19 cellular contexts compared by ENCODE assay signal in genomic region chrX:10554612-10555270, GRCh38.
DNase-seq lines count a peak whose midpoint lies in the region; ATAC-seq, FAIRE-seq and TF ChIP-seq lines count a peak whose summit lies in the region.
"Had no signal": no experiment of that assay in that cellular context is flagged by ENCODE, and none has a peak within 500 bp of the region (broad histone marks: within the 10 kb centered on the region; RNA-seq: fewer than 3 reads in every experiment).

No MANE protein-coding gene starts in this region.

- H3K79me1 ChIP-seq in trophoblast cell (ENCODE audit: low read length) = no peaks in the 10 kb centered on the region

- H4K20me1 ChIP-seq in HepG2 (ENCODE audit: insufficient read depth, low read length) = no peaks in the 10 kb centered on the region
- H4K20me1 ChIP-seq: BLaER1 had no signal

- H2BK120ac ChIP-seq in trophoblast cell (ENCODE audit: insufficient read depth, low read length, poor library complexity) = no peak overlapping the region

- peak overlapping the region; percentile 62 for H3K4ac ChIP-seq in trophoblast cell (ENCODE audit: low read depth, low read length)

- H3K4me2 ChIP-seq in HepG2 (ENCODE audit: low read depth, low read length) = no peak overlapping the region
- no peak overlapping the region for H3K4me2 ChIP-seq in trophoblast cell (ENCODE audit: low read length)
- H3K4me2 ChIP-seq: BLaER1, GM23338, KMS-11 had no signal

- no peak overlapping the region for H3K9ac ChIP-seq in HepG2 (ENCODE audit: insufficient read depth, low read depth, low read length)
- H3K9ac ChIP-seq in trophoblast cell (ENCODE audit: low read length) = no peak overlapping the region
- H3K9ac ChIP-seq: BLaER1, KMS-11 had no signal

- no peak overlapping the region for H2BK5ac ChIP-seq in trophoblast cell (ENCODE audit: low read depth, low read length, poor library complexity)

- in situ Hi-C loops in HepG2 (cut with HindIII; ENCODE audit: extremely low pct_ligation_motif_present, low pct_unique_long_range_greater_than_20kb) = no loop called here

- 58% methylated on average over 4 of the region's 6 CpGs for WGBS in HepG2 (ENCODE audit: low lambda C conversion rate)
- no CpG with 5 or more reads among the region's 6 CpGs for WGBS in trophoblast cell (ENCODE audit: extremely low coverage, insufficient coverage, insufficient read length)

- H2AFZ ChIP-seq in HepG2 (ENCODE audit: low read length) (no peak overlapping the region), trophoblast cell (ENCODE audit: insufficient read depth, low read length, poor library complexity) (no peak overlapping the region)
- H2AFZ ChIP-seq: GM23338 had no signal

- no peak overlapping the region for H2AK5ac ChIP-seq in trophoblast cell (ENCODE audit: low read length)

- H3K27ac ChIP-seq in HepG2 (ENCODE audit: extremely low read length, insufficient read depth, low read length) = no peak overlapping the region
- no peak overlapping the region for H3K27ac ChIP-seq in trophoblast cell (ENCODE audit: low read depth, low read length)
- H3K27ac ChIP-seq in WERI-Rb-1 = no peak overlapping the region
- H3K27ac ChIP-seq: BLaER1, KMS-11, RWPE1 had no signal

- BruUV-seq in HepG2 (replicated peaks; lab: Mats Ljungman, UMichigan) = no TSS peak

- FAIRE-seq in HepG2 (lab: Jason Lieb, UNC) = no peak
- no peak for FAIRE-seq in frontal cortex (lab: Jason Lieb, UNC)
- FAIRE-seq: A204.1, G401.6 had no signal

- no peaks in the 10 kb centered on the region for H3K36me3 ChIP-seq in HepG2 (replicated peaks in 1 of 2; ENCODE audit: control insufficient read depth in 1 of 2, insufficient read depth in 2 of 2, low read length in 2 of 2)
- peaks cover under 1 to 5% of the 10 kb centered on the region in 2 experiments for H3K36me3 ChIP-seq in trophoblast cell (ENCODE audit: control insufficient read depth in 1 of 2, insufficient read depth in 2 of 2, low read length in 2 of 2)
- no peaks in the 10 kb centered on the region for H3K36me3 ChIP-seq in WERI-Rb-1
- H3K36me3 ChIP-seq: BLaER1 had no signal

- no peaks in the 10 kb centered on the region for H3K79me2 ChIP-seq in HepG2 (ENCODE audit: insufficient read depth, low read length)
- H3K79me2 ChIP-seq in trophoblast cell (ENCODE audit: control insufficient read depth, insufficient read depth, low read length, poor library complexity) = no peaks in the 10 kb centered on the region

- no peak overlapping the region for H4K91ac ChIP-seq in trophoblast cell (ENCODE audit: low read depth, low read length)

- TF ChIP-seq EP300 in HepG2 (IDR thresholded peaks at IDR 0.05; ENCODE audit: low read depth in 2 of 2, low read length in 2 of 2) = no peak
- no peak for TF ChIP-seq EP300 in HepG2 (CRISPR knock-in tag; IDR thresholded peaks at IDR 0.05; ENCODE audit: borderline replicate concordance)

- peak; percentile 78 for DNase-seq in COLO829 (ENCODE audit: low spot score)
- DNase-seq in dermis microvascular lymphatic vessel endothelial cell (ENCODE audit: low read depth in 2 of 2) = peak; percentile 89 to 90
- peak; percentile 4 for DNase-seq in HepG2 (ENCODE audit: low spot score)
- DNase-seq in trophoblast cell = no peak
- no peak for DNase-seq in cortex of kidney (lab: John Stamatoyannopoulos, UW)
- no peak for DNase-seq in HPDE6-E6E7 (ENCODE audit: extremely low spot score)
- DNase-seq in WERI-Rb-1 = no peak
- no peak for DNase-seq in frontal cortex (ENCODE audit: low spot score in 2 of 2)
- DNase-seq: CD8-positive, alpha-beta T cell; DND-41; NCI-H1436 treated with DMSO at 0.1 percent for 48 hours; NCI-H2029 treated with DMSO at 0.1 percent for 48 hours; NCI-H774 had no signal

- no peak overlapping the region for H4K8ac ChIP-seq in trophoblast cell (ENCODE audit: low read depth, low read length)

- H4K12ac ChIP-seq in trophoblast cell (ENCODE audit: low read depth, low read length) = no peak overlapping the region

- CTCF ChIA-PET in HepG2 (lab: Yijun Ruan, JAX; ENCODE audit: low intra/inter-chr PET ratio, low total read pairs) = no interaction called here

- ATAC-seq in HepG2 = no peak
- ATAC-seq: CD8-positive, alpha-beta T cell; GM23338 had no signal

- H3K9me3 ChIP-seq in HepG2 (ENCODE audit: low read length) = no peaks in the 10 kb centered on the region
- no peaks in the 10 kb centered on the region for H3K9me3 ChIP-seq in trophoblast cell (ENCODE audit: insufficient read depth, low read depth, low read length)
- H3K9me3 ChIP-seq in WERI-Rb-1 (ENCODE audit: severe bottlenecking) = no peaks in the 10 kb centered on the region

- H3K4me1 ChIP-seq in HepG2 (ENCODE audit: insufficient read depth, low read length) (no peaks in the 10 kb centered on the region), trophoblast cell (ENCODE audit: control insufficient read depth in 1 of 2, insufficient read depth in 2 of 2, low read length in 2 of 2) (peaks cover 0 to 5% of the 10 kb centered on the region in 2 experiments)
- H3K4me1 ChIP-seq: BLaER1 had no signal

- H3K18ac ChIP-seq in trophoblast cell (ENCODE audit: low read length) = no peak overlapping the region

- TF ChIP-seq CTCF in HepG2 (CRISPR knock-in tag; IDR thresholded peaks at IDR 0.05) (no peak), WERI-Rb-1 (IDR thresholded peaks at IDR 0.05; ENCODE audit: low read depth, low read length) (no peak)

- POLR2A ChIA-PET in HepG2 (lab: Yijun Ruan, JAX) = no interaction called here

- intact Hi-C loops in HepG2 (cut with micrococcal nuclease; ENCODE audit: unreplicated experiment) = no loop called here

- no peak for TF ChIP-seq RAD21 in HepG2 (CRISPR knock-in tag; IDR thresholded peaks at IDR 0.05)

- no peak for TF ChIP-seq POLR2A in HepG2 (IDR thresholded peaks at IDR 0.05; ENCODE audit: insufficient read depth in 1 of 2, low read depth in 2 of 2, low read length in 2 of 2)

- H3K4me3 ChIP-seq in HepG2 (replicated peaks in 1 of 3; ENCODE audit: insufficient read depth in 1 of 3, low read depth in 2 of 3, low read length in 3 of 3) (no peak overlapping the region), trophoblast cell (ENCODE audit: low read depth, low read length) (no peak overlapping the region), WERI-Rb-1 (ENCODE audit: low read depth, low read length) (no peak overlapping the region)
- H3K4me3 ChIP-seq: BLaER1, GM23338 had no signal

- H3K14ac ChIP-seq in trophoblast cell (ENCODE audit: low read length) = no peak overlapping the region

- H3K27me3 ChIP-seq in HepG2 (ENCODE audit: control insufficient read depth in 1 of 2, insufficient read depth in 2 of 2, low read length in 2 of 2) (no peaks in the 10 kb centered on the region), trophoblast cell (ENCODE audit: insufficient read depth, low read length) (no peaks in the 10 kb centered on the region), WERI-Rb-1 (ENCODE audit: insufficient read depth, low read depth, severe bottlenecking) (peaks cover 3% of the 10 kb centered on the region)

- H2BK12ac ChIP-seq in trophoblast cell (ENCODE audit: low read length) = no peak overlapping the region

- no peak overlapping the region for H3K23ac ChIP-seq in trophoblast cell (ENCODE audit: low read length)

TF ChIP-seq in HepG2, 621 proteins besides CTCF, POLR2A, EP300 and RAD21 (continues in another document):
- TF ChIP-seq, protein P1, sequence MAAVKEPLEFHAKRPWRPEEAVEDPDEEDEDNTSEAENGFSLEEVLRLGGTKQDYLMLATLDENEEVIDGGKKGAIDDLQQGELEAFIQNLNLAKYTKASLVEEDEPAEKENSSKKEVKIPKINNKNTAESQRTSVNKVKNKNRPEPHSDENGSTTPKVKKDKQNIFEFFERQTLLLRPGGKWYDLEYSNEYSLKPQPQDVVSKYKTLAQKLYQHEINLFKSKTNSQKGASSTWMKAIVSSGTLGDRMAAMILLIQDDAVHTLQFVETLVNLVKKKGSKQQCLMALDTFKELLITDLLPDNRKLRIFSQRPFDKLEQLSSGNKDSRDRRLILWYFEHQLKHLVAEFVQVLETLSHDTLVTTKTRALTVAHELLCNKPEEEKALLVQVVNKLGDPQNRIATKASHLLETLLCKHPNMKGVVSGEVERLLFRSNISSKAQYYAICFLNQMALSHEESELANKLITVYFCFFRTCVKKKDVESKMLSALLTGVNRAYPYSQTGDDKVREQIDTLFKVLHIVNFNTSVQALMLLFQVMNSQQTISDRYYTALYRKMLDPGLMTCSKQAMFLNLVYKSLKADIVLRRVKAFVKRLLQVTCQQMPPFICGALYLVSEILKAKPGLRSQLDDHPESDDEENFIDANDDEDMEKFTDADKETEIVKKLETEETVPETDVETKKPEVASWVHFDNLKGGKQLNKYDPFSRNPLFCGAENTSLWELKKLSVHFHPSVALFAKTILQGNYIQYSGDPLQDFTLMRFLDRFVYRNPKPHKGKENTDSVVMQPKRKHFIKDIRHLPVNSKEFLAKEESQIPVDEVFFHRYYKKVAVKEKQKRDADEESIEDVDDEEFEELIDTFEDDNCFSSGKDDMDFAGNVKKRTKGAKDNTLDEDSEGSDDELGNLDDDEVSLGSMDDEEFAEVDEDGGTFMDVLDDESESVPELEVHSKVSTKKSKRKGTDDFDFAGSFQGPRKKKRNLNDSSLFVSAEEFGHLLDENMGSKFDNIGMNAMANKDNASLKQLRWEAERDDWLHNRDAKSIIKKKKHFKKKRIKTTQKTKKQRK (IDR thresholded peaks at IDR 0.05; ENCODE audit: low read length) = no peak
- no peak for TF ChIP-seq RFXAP (CRISPR knock-in tag; IDR thresholded peaks at IDR 0.05; ENCODE audit: borderline replicate concordance)
- TF ChIP-seq RNF219 (CRISPR knock-in tag; IDR thresholded peaks at IDR 0.05) = no peak
- no peak for TF ChIP-seq DDIT3 (CRISPR knock-in tag; IDR thresholded peaks at IDR 0.05)
- no peak for TF ChIP-seq RFXANK (CRISPR knock-in tag; IDR thresholded peaks at IDR 0.05)

Comparison
In these comparisons a context has a peak if more than half of its experiments do, and no peak if none do; other contexts are left out.
1. DNase-seq: peak in COLO829 (single experiment), dermis microvascular lymphatic vessel endothelial cell (2 of 2) and HepG2 (single experiment); none in trophoblast cell (0 of 2), cortex of kidney (single experiment), HPDE6-E6E7 (single experiment), WERI-Rb-1 (single experiment) and frontal cortex (0 of 2).